ENCODE assay signal across 8 cellular contexts in genomic region chr7:39589323-39590111, GRCh38. TPM values are rescaled to one million over a fixed set of nuclear protein-coding genes. Genes with fewer than 3 reads are reported as not detected.
DNase-seq lines count a peak whose midpoint lies in the region; ATAC-seq and TF ChIP-seq lines count a peak whose summit lies in the region.

No MANE protein-coding gene starts in this region.

- no peaks in the 10 kb centered on the region; the same call in 1 of the 2 replicates for H3K27me3 Mint-ChIP-seq in WTC11 (ENCODE audit: low read depth)
- H3K27me3 Mint-ChIP-seq in neural progenitor cell (ENCODE audit: insufficient read depth, low read depth), result peaks cover 2% of the 10 kb centered on the region

- H3K9me3 Mint-ChIP-seq in WTC11 (0 out of 2 replicates have a peak, but pooled peaks cover 5% of the 10 kb centered on the region), neural progenitor cell (peaks cover 11% of the 10 kb centered on the region)

- H3K4me1 Mint-ChIP-seq in WTC11, result peaks cover 12% of the 10 kb centered on the region
- peaks cover 5% of the 10 kb centered on the region for H3K4me1 Mint-ChIP-seq in neural progenitor cell

- no peaks in the 10 kb centered on the region for H3F3A ChIP-seq in neural progenitor cell (ENCODE audit: low read depth)

- H2AFZ ChIP-seq in neural progenitor cell (replicated peaks), result no peak overlapping the region

- no peak overlapping the region for H3K4me2 ChIP-seq in neural progenitor cell

- no peak overlapping the region for H3K27ac ChIP-seq in effector memory CD4-positive, alpha-beta T cell (ENCODE audit: insufficient read depth, low read length, poor library complexity, severe bottlenecking)
- H3K27ac ChIP-seq in neural progenitor cell, result no peak overlapping the region

- H3K27ac Mint-ChIP-seq in WTC11 (peak overlapping the region; percentile 65), neural progenitor cell (no peak overlapping the region)

- H3K79me2 ChIP-seq in neural progenitor cell (ENCODE audit: low read depth), result no peaks in the 10 kb centered on the region

- H3K9ac ChIP-seq in neural progenitor cell, result no peak overlapping the region

- peak; percentile 97 for ATAC-seq in WTC11

- CTCF ChIA-PET in WTC11 (lab: Charles Lee), result interaction anchor here (0.6 to 2.3 kb wide), 5 partner anchors 9 to 220 kb away, joined by 3 to 37 read pairs (median 9); no protein-coding TSS in a partner anchor

- H3K36me3 Mint-ChIP-seq in WTC11, result no peaks in the 10 kb centered on the region
- no peaks in the 10 kb centered on the region for H3K36me3 Mint-ChIP-seq in neural progenitor cell

- POLR2A ChIA-PET in WTC11 (lab: Charles Lee), result no interaction called here

- H3K4me3 Mint-ChIP-seq in WTC11 (no peak overlapping the region), neural progenitor cell (no peak overlapping the region)

- H3K4me3 ChIP-seq in effector memory CD4-positive, alpha-beta T cell (ENCODE audit: insufficient read depth, low read depth, low read length, poor library complexity, severe bottlenecking), result no peak overlapping the region
- H3K4me3 ChIP-seq in neural progenitor cell, result no peak overlapping the region

- peaks cover 14% of the 10 kb centered on the region for H3K4me1 ChIP-seq in effector memory CD4-positive, alpha-beta T cell (ENCODE audit: control insufficient read depth, insufficient read depth, low read length, poor library complexity, severe bottlenecking)
- peaks cover 9% of the 10 kb centered on the region for H3K4me1 ChIP-seq in neural progenitor cell

- no peaks in the 10 kb centered on the region for H4K20me1 ChIP-seq in neural progenitor cell (ENCODE audit: low read depth)

- DNase-seq in GM10266 (ENCODE audit: extremely low spot score) (peak; percentile 56), H4 (ENCODE audit: low spot score) (peak; percentile 99), KG1 (lab: John Stamatoyannopoulos, UW) (peak; percentile 45), WTC11 (ENCODE audit: low spot score) (peak; percentile 33), neural progenitor cell (ENCODE audit: low spot score) (peak; percentile 44), middle frontal gyrus (ENCODE audit: extremely low spot score, low spot score) (no peak), NCI-H1092 (lab: John Stamatoyannopoulos, UW) (no peak)
- DNase-seq in effector memory CD4-positive, alpha-beta T cell, result peak; percentile 21 to 58 (median 32)

- TF ChIP-seq CTCF in GM10266 (IDR thresholded peaks at IDR 0.05; ENCODE audit: control insufficient read depth, insufficient read depth, low read depth, missing control alignments) (no peak), WTC11 (IDR thresholded peaks at IDR 0.05) (no peak), neural progenitor cell (IDR thresholded peaks at IDR 0.05) (no peak)

- no peaks in the 10 kb centered on the region for H3K9me3 ChIP-seq in effector memory CD4-positive, alpha-beta T cell (ENCODE audit: control insufficient read depth, low read length)
- H3K9me3 ChIP-seq in neural progenitor cell (ENCODE audit: low read depth), result no peaks in the 10 kb centered on the region

- H3K27me3 ChIP-seq in effector memory CD4-positive, alpha-beta T cell (replicated peaks; ENCODE audit: control insufficient read depth, insufficient read depth, low read length, poor library complexity, severe bottlenecking), result no peaks in the 10 kb centered on the region
- H3K27me3 ChIP-seq in neural progenitor cell, result no peaks in the 10 kb centered on the region

- no peaks in the 10 kb centered on the region for H3K36me3 ChIP-seq in effector memory CD4-positive, alpha-beta T cell (ENCODE audit: control insufficient read depth, insufficient read depth, low read length)
- no peaks in the 10 kb centered on the region for H3K36me3 ChIP-seq in neural progenitor cell

TF ChIP-seq in WTC11, 78 proteins besides CTCF, POLR2A, EP300 and RAD21:
- TF ChIP-seq EMX1 (CRISPR knock-in tag; IDR thresholded peaks at IDR 0.05) (no peak), TEAD1 (CRISPR knock-in tag; IDR thresholded peaks at IDR 0.05) (peak; percentile 39; the same call in 1 of the 2 replicates), ATF3 (CRISPR knock-in tag; conservative IDR thresholded peaks at IDR 0.05) (no peak)

RNA-seq across cellular contexts. Expression of gene YAE1, which starts 23.3 kb away (rescaled TPM):
- 56.8 and 85.4 TPM in 2 replicates for total RNA-seq in H4 (2014; rRNA removed; shearing (Covaris generic))
- 20.7 to 23.7 TPM (median 21.9 TPM) in 3 replicates for total RNA-seq in WTC11 (2021)
- total RNA-seq in neural progenitor cell (ENCODE audit: low replicate concordance), result 33.6 and 79.3 TPM in 2 replicates

RNA-seq across cellular contexts. Expression of gene RALA, which starts 33.9 kb away (rescaled TPM):
- total RNA-seq in H4 (2014; rRNA removed; shearing (Covaris generic)), result 15.4 and 19.6 TPM in 2 replicates
- total RNA-seq in WTC11 (2021) (57.3 to 59.8 TPM (median 59.3 TPM) in 3 replicates), neural progenitor cell (ENCODE audit: low replicate concordance) (34.2 and 59.5 TPM in 2 replicates)

Comparison
In these comparisons a context has a peak if more than half of its experiments do, and no peak if none do; other contexts are left out.
1. DNase-seq: peak in GM10266 (single experiment), H4 (single experiment), KG1 (single experiment), WTC11 (single experiment), effector memory CD4-positive, alpha-beta T cell (3 of 3) and neural progenitor cell (single experiment); none in middle frontal gyrus (single experiment) and NCI-H1092 (single experiment).